Comparison of ENCODE assay signal across 22 cellular contexts in genomic region chr2:71927757-71928715, GRCh38.
DNase-seq lines count a peak whose midpoint lies in the region; ATAC-seq and TF ChIP-seq lines count a peak whose summit lies in the region.
"Had no signal": no experiment of that assay in that cellular context is flagged by ENCODE, and none has a peak within 500 bp of the region (broad histone marks: within the 10 kb centered on the region; RNA-seq: fewer than 3 reads in every experiment).

No MANE protein-coding gene starts in this region.

- 91 to 93% methylated on average over 10 of the region's 10 CpGs for WGBS in lung, 2 donors

- no peak overlapping the region for H3K27ac Mint-ChIP-seq in activated CD8-positive, alpha-beta memory T cell treated with anti-CD3 and anti-CD28 coated beads, Interleukin-2, amount 10 ng/mL, durations not matched to agents 7 days and 5 days
- H3K27ac Mint-ChIP-seq in activated T-helper 17 cell treated with anti-CD3 and anti-CD28 coated beads, Interleukin-2, amount 50 U/mL, for 72 hours = no peak overlapping the region
- H3K27ac Mint-ChIP-seq: naive B cell; stimulated activated naive CD8-positive, alpha-beta T cell treated with anti-CD3 and anti-CD28 coated beads, Interleukin-15, amount 100 ng/mL, for 72 hours; T-helper 1 cell treated with Interleukin-12 subunit alpha and Interleukin-12 subunit beta and Interleukin-4 antibody, amounts not matched to agents 30 μg/mL and 1 μg/mL, for 36 hours; type B pancreatic cell had no signal

- H3K9me3 ChIP-seq in lung (ENCODE audit: control insufficient read depth in 2 of 2, insufficient read depth in 1 of 2, low read length in 1 of 2) = no peaks in the 10 kb centered on the region
- H3K9me3 ChIP-seq: right atrium auricular region, SJCRH30 had no signal

- peaks cover 0 to 7% of the 10 kb centered on the region in 2 donors for H3K4me1 ChIP-seq in lung (ENCODE audit: control insufficient read depth in 2 of 2, insufficient read depth in 2 of 2, low read length in 2 of 2)
- H3K4me1 ChIP-seq: right atrium auricular region, SJCRH30 had no signal

- DNase-seq in Daoy (ENCODE audit: low read depth) (peak; percentile 16), GM13977 (ENCODE audit: low spot score) (peak; percentile 5), lung (ENCODE audit: low spot score) (peak; percentile 16), superior temporal gyrus (ENCODE audit: extremely low spot score) (no peak)
- DNase-seq in activated CD8-positive, alpha-beta memory T cell treated with anti-CD3 and anti-CD28 coated beads, Interleukin-2, amount 10 ng/mL, durations not matched to agents 7 days and 5 days = peak; percentile 28
- DNase-seq: activated CD4-positive, alpha-beta T cell treated with anti-CD3 and anti-CD28 coated beads for 48 hours; activated T-cell treated with anti-CD3 and anti-CD28 coated beads, Interleukin-2, amount 50 U/mL, for 1 hour; GF-D8; left colon; mesendoderm; naive B cell; NCI-H1417 treated with DMSO at 0.1 percent for 48 hours; NCI-H2107; SJCRH30; stimulated activated naive CD8-positive, alpha-beta T cell treated with anti-CD3 and anti-CD28 coated beads, Interleukin-15, amount 100 ng/mL, for 72 hours had no signal

- in situ Hi-C loops in GM13977 (cut with MboI; ENCODE audit: low pct_unique_long_range_greater_than_20kb, low sequenced_read_pairs, unreplicated experiment) = no loop called here

- H3K36me3 ChIP-seq in lung (ENCODE audit: control insufficient read depth in 2 of 2, insufficient read depth in 2 of 2, low read length in 2 of 2) = no peaks in the 10 kb centered on the region
- H3K36me3 ChIP-seq: right atrium auricular region, SJCRH30 had no signal

- no peaks in the 10 kb centered on the region for H3K27me3 Mint-ChIP-seq in activated CD8-positive, alpha-beta memory T cell treated with anti-CD3 and anti-CD28 coated beads, Interleukin-2, amount 10 ng/mL, durations not matched to agents 7 days and 5 days
- H3K27me3 Mint-ChIP-seq in activated T-helper 17 cell treated with anti-CD3 and anti-CD28 coated beads, Interleukin-2, amount 50 U/mL, for 72 hours = no peaks in the 10 kb centered on the region

- no peaks in the 10 kb centered on the region for H3K36me3 Mint-ChIP-seq in activated CD8-positive, alpha-beta memory T cell treated with anti-CD3 and anti-CD28 coated beads, Interleukin-2, amount 10 ng/mL, durations not matched to agents 7 days and 5 days
- no peaks in the 10 kb centered on the region for H3K36me3 Mint-ChIP-seq in activated T-helper 17 cell treated with anti-CD3 and anti-CD28 coated beads, Interleukin-2, amount 50 U/mL, for 72 hours (ENCODE audit: low read depth)
- H3K36me3 Mint-ChIP-seq: naive B cell, type B pancreatic cell had no signal

- no peaks in the 10 kb centered on the region for H3K4me1 Mint-ChIP-seq in activated CD8-positive, alpha-beta memory T cell treated with anti-CD3 and anti-CD28 coated beads, Interleukin-2, amount 10 ng/mL, durations not matched to agents 7 days and 5 days
- no peaks in the 10 kb centered on the region for H3K4me1 Mint-ChIP-seq in activated T-helper 17 cell treated with anti-CD3 and anti-CD28 coated beads, Interleukin-2, amount 50 U/mL, for 72 hours
- H3K4me1 Mint-ChIP-seq: naive B cell; stimulated activated naive CD8-positive, alpha-beta T cell treated with anti-CD3 and anti-CD28 coated beads, Interleukin-15, amount 100 ng/mL, for 72 hours had no signal

- H3K9me3 Mint-ChIP-seq in activated CD8-positive, alpha-beta memory T cell treated with anti-CD3 and anti-CD28 coated beads, Interleukin-2, amount 10 ng/mL, durations not matched to agents 7 days and 5 days (ENCODE audit: low read depth) = no peaks in the 10 kb centered on the region
- H3K9me3 Mint-ChIP-seq in activated T-helper 17 cell treated with anti-CD3 and anti-CD28 coated beads, Interleukin-2, amount 50 U/mL, for 72 hours = no peaks in the 10 kb centered on the region
- H3K9me3 Mint-ChIP-seq: stimulated activated naive CD8-positive, alpha-beta T cell treated with anti-CD3 and anti-CD28 coated beads, Interleukin-15, amount 100 ng/mL, for 72 hours; T-helper 1 cell treated with Interleukin-12 subunit alpha and Interleukin-12 subunit beta and Interleukin-4 antibody, amounts not matched to agents 30 μg/mL and 1 μg/mL, for 36 hours; type B pancreatic cell had no signal

- CTCF ChIA-PET in activated CD8-positive, alpha-beta memory T cell treated with anti-CD3 and anti-CD28 coated beads, Interleukin-2, amount 10 ng/mL, durations not matched to agents 7 days and 5 days (lab: Charles Lee) = interaction anchor here (1.7 kb wide), 1 partner anchor 223 kb away, joined by 6 read pairs; no protein-coding TSS in a partner anchor

- H3K27me3 ChIP-seq in lung (ENCODE audit: control insufficient read depth, insufficient read depth) = no peaks in the 10 kb centered on the region
- H3K27me3 ChIP-seq: right atrium auricular region had no signal

- H3K4me3 ChIP-seq in lung = no peak overlapping the region
- H3K4me3 ChIP-seq: right atrium auricular region, SJCRH30 had no signal

- no peak overlapping the region for H3K27ac ChIP-seq in lung (ENCODE audit: low read depth in 1 of 2, low read length in 1 of 2)
- H3K27ac ChIP-seq: C4-2B, right atrium auricular region, SJCRH30 had no signal

- TF ChIP-seq CTCF in GM13977 (IDR thresholded peaks at IDR 0.05; ENCODE audit: extremely low read depth, insufficient read depth, missing control alignments) (no peak), lung (IDR thresholded peaks at IDR 0.05; ENCODE audit: control extremely low read depth, extremely low read depth) (no peak)

- H3K4me3 Mint-ChIP-seq in activated CD8-positive, alpha-beta memory T cell treated with anti-CD3 and anti-CD28 coated beads, Interleukin-2, amount 10 ng/mL, durations not matched to agents 7 days and 5 days = no peak overlapping the region
- H3K4me3 Mint-ChIP-seq in activated T-helper 17 cell treated with anti-CD3 and anti-CD28 coated beads, Interleukin-2, amount 50 U/mL, for 72 hours = no peak overlapping the region
- H3K4me3 Mint-ChIP-seq: naive B cell; stimulated activated naive CD8-positive, alpha-beta T cell treated with anti-CD3 and anti-CD28 coated beads, Interleukin-15, amount 100 ng/mL, for 72 hours; T-helper 1 cell treated with Interleukin-12 subunit alpha and Interleukin-12 subunit beta and Interleukin-4 antibody, amounts not matched to agents 30 μg/mL and 1 μg/mL, for 36 hours; type B pancreatic cell had no signal

- no peak for ATAC-seq in activated CD8-positive, alpha-beta memory T cell treated with anti-CD3 and anti-CD28 coated beads, Interleukin-2, amount 10 ng/mL, durations not matched to agents 7 days and 5 days
- ATAC-seq in lung (ENCODE audit: insufficient read depth, low FRiP score) (no peak), HG03025 (IDR thresholded peaks at IDR 0.05; ENCODE audit: low FRiP score, unreplicated experiment) (no peak)
- ATAC-seq in activated T-helper 17 cell treated with anti-CD3 and anti-CD28 coated beads, Interleukin-2, amount 50 U/mL, for 72 hours (replicated peaks) = no peak
- ATAC-seq: left colon; Panc1; stimulated activated naive CD8-positive, alpha-beta T cell treated with anti-CD3 and anti-CD28 coated beads, Interleukin-15, amount 100 ng/mL, for 72 hours had no signal
